8 cellular contexts compared by ENCODE assay signal in genomic region chr2:28717339-28717758, GRCh38. TPM values are rescaled to one million over a fixed set of nuclear protein-coding genes. Genes with fewer than 3 reads are reported as not detected.
DNase-seq lines count a peak whose midpoint lies in the region; ATAC-seq and TF ChIP-seq lines count a peak whose summit lies in the region.

No MANE protein-coding gene starts in this region.

- ATAC-seq in activated naive CD8-positive, alpha-beta T cell treated with anti-CD3 and anti-CD28 coated beads, Interleukin-2, amount 50 U/mL, for 24 hours: no peak

- H3K9ac ChIP-seq in fibroblast of lung (ENCODE audit: insufficient read depth, low read length) (no peak overlapping the region), neural progenitor cell (no peak overlapping the region)

- peaks cover 21% of the 10 kb centered on the region for H3K4me1 Mint-ChIP-seq in neural progenitor cell
- H3K4me1 Mint-ChIP-seq in activated naive CD8-positive, alpha-beta T cell treated with anti-CD3 and anti-CD28 coated beads, Interleukin-2, amount 50 U/mL, for 24 hours: peaks cover 25% of the 10 kb centered on the region

- peaks cover 4% of the 10 kb centered on the region for H3K9me3 Mint-ChIP-seq in neural progenitor cell
- H3K9me3 Mint-ChIP-seq in activated naive CD8-positive, alpha-beta T cell treated with anti-CD3 and anti-CD28 coated beads, Interleukin-2, amount 50 U/mL, for 24 hours: no peaks in the 10 kb centered on the region

- DNase-seq in GDM1 (lab: John Stamatoyannopoulos, UW) (peak; percentile 49), RKO (ENCODE audit: low spot score) (peak; percentile 70), fibroblast of lung (ENCODE audit: low read depth in 2 of 2) (peak; percentile 80 to 81), neural progenitor cell (ENCODE audit: low spot score) (no peak), G401 (ENCODE audit: low spot score) (no peak)
- no peak for DNase-seq in activated naive CD8-positive, alpha-beta T cell treated with anti-CD3 and anti-CD28 coated beads, Interleukin-2, amount 50 U/mL, for 24 hours
- DNase-seq in activated CD8-positive, alpha-beta memory T cell treated with anti-CD3 and anti-CD28 coated beads for 24 hours: no peak
- DNase-seq in activated CD4-positive, alpha-beta T cell treated with anti-CD3 and anti-CD28 coated beads, Interleukin-2, amount 50 U/mL, for 4 hours: no peak

- peak overlapping the region; percentile 21 for H3K4me2 ChIP-seq in fibroblast of lung (ENCODE audit: extremely low read depth, insufficient read depth, low read length)
- H3K4me2 ChIP-seq in neural progenitor cell: no peak overlapping the region

- peak overlapping the region; percentile 62 for H3K4me3 Mint-ChIP-seq in neural progenitor cell
- no peak overlapping the region for H3K4me3 Mint-ChIP-seq in activated naive CD8-positive, alpha-beta T cell treated with anti-CD3 and anti-CD28 coated beads, Interleukin-2, amount 50 U/mL, for 24 hours

- in situ Hi-C loops in G401 (cut with HindIII; ENCODE audit: low sequenced_read_pairs): no loop called here

- TF ChIP-seq CTCF in fibroblast of lung (conservative IDR thresholded peaks at IDR 0.05 in 1 of 2, IDR thresholded peaks at IDR 0.05 in 1 of 2; ENCODE audit: low read depth in 1 of 2, low read length in 2 of 2) (no peak), neural progenitor cell (IDR thresholded peaks at IDR 0.05) (no peak)

- peaks cover 14% of the 10 kb centered on the region for H3K4me1 ChIP-seq in fibroblast of lung (ENCODE audit: control insufficient read depth, extremely low read depth, insufficient read depth, low read length)
- H3K4me1 ChIP-seq in neural progenitor cell: peaks cover 5% of the 10 kb centered on the region

- H3K4me3 ChIP-seq in fibroblast of lung (replicated peaks in 1 of 4; ENCODE audit: control extremely low read depth in 1 of 4, insufficient read depth in 1 of 4, low read depth in 3 of 4, low read length in 4 of 4) (no peak overlapping the region), neural progenitor cell (no peak overlapping the region)

- H3K9me3 ChIP-seq in fibroblast of lung (ENCODE audit: control insufficient read depth, insufficient read depth, low read depth, low read length): no peaks in the 10 kb centered on the region
- no peaks in the 10 kb centered on the region for H3K9me3 ChIP-seq in neural progenitor cell (ENCODE audit: low read depth)

- H3K27ac ChIP-seq in fibroblast of lung (ENCODE audit: insufficient read depth, low read length): peak overlapping the region; percentile 76
- no peak overlapping the region for H3K27ac ChIP-seq in neural progenitor cell

- no peaks in the 10 kb centered on the region for H3K36me3 Mint-ChIP-seq in neural progenitor cell
- no peaks in the 10 kb centered on the region for H3K36me3 Mint-ChIP-seq in activated naive CD8-positive, alpha-beta T cell treated with anti-CD3 and anti-CD28 coated beads, Interleukin-2, amount 50 U/mL, for 24 hours (ENCODE audit: low read depth)

- H2AFZ ChIP-seq in fibroblast of lung (ENCODE audit: low read length) (peak overlapping the region; percentile 37), neural progenitor cell (replicated peaks) (peak overlapping the region; percentile 55)

- no peaks in the 10 kb centered on the region for H3K79me2 ChIP-seq in fibroblast of lung (ENCODE audit: control insufficient read depth, insufficient read depth, low read length)
- H3K79me2 ChIP-seq in neural progenitor cell (ENCODE audit: low read depth): no peaks in the 10 kb centered on the region

- H3K27me3 ChIP-seq in fibroblast of lung (ENCODE audit: control insufficient read depth, insufficient read depth, low read length): no peaks in the 10 kb centered on the region
- no peaks in the 10 kb centered on the region for H3K27me3 ChIP-seq in neural progenitor cell

- peak overlapping the region; percentile 80 for H3K27ac Mint-ChIP-seq in neural progenitor cell
- no peak overlapping the region for H3K27ac Mint-ChIP-seq in activated naive CD8-positive, alpha-beta T cell treated with anti-CD3 and anti-CD28 coated beads, Interleukin-2, amount 50 U/mL, for 24 hours

- no peaks in the 10 kb centered on the region for H3K27me3 Mint-ChIP-seq in neural progenitor cell (ENCODE audit: insufficient read depth, low read depth)
- H3K27me3 Mint-ChIP-seq in activated naive CD8-positive, alpha-beta T cell treated with anti-CD3 and anti-CD28 coated beads, Interleukin-2, amount 50 U/mL, for 24 hours: no peaks in the 10 kb centered on the region

- H3K36me3 ChIP-seq in fibroblast of lung (ENCODE audit: control insufficient read depth, insufficient read depth, low read length) (no peaks in the 10 kb centered on the region), neural progenitor cell (no peaks in the 10 kb centered on the region)

- H4K20me1 ChIP-seq in fibroblast of lung (ENCODE audit: control insufficient read depth, extremely low read depth, insufficient read depth, low read length) (no peaks in the 10 kb centered on the region), neural progenitor cell (ENCODE audit: low read depth) (no peaks in the 10 kb centered on the region)

- H3F3A ChIP-seq in neural progenitor cell (ENCODE audit: low read depth): no peaks in the 10 kb centered on the region

RNA-seq across cellular contexts. Expression of gene PPP1CB, which starts 34.3 kb away (rescaled TPM):
- 164 and 172 TPM in 2 replicates for total RNA-seq in fibroblast of lung
- 161 and 179 TPM in 2 replicates for polyA plus RNA-seq in fibroblast of lung
- polyA plus RNA-seq in fibroblast of lung (2012): 102 and 128 TPM in 2 replicates
- 29.4 and 52.8 TPM in 2 replicates for polyA minus RNA-seq in fibroblast of lung (ENCODE audit: low replicate concordance)
- 134 and 244 TPM in 2 replicates for total RNA-seq in neural progenitor cell (ENCODE audit: low replicate concordance)
- total RNA-seq in G401 (2014; rRNA removed; shearing (Covaris generic)): 103 and 141 TPM in 2 replicates

Comparison
In these comparisons a context has a peak if more than half of its experiments do, and no peak if none do; other contexts are left out.
1. DNase-seq: peak in GDM1 (single experiment), RKO (single experiment) and fibroblast of lung (2 of 2); none in neural progenitor cell (single experiment), activated naive CD8-positive, alpha-beta T cell treated with anti-CD3 and anti-CD28 coated beads, Interleukin-2, amount 50 U/mL, for 24 hours (single experiment), activated CD8-positive, alpha-beta memory T cell treated with anti-CD3 and anti-CD28 coated beads for 24 hours (single experiment), G401 (single experiment) and activated CD4-positive, alpha-beta T cell treated with anti-CD3 and anti-CD28 coated beads, Interleukin-2, amount 50 U/mL, for 4 hours (0 of 2).